In the genomic region with DNA sequence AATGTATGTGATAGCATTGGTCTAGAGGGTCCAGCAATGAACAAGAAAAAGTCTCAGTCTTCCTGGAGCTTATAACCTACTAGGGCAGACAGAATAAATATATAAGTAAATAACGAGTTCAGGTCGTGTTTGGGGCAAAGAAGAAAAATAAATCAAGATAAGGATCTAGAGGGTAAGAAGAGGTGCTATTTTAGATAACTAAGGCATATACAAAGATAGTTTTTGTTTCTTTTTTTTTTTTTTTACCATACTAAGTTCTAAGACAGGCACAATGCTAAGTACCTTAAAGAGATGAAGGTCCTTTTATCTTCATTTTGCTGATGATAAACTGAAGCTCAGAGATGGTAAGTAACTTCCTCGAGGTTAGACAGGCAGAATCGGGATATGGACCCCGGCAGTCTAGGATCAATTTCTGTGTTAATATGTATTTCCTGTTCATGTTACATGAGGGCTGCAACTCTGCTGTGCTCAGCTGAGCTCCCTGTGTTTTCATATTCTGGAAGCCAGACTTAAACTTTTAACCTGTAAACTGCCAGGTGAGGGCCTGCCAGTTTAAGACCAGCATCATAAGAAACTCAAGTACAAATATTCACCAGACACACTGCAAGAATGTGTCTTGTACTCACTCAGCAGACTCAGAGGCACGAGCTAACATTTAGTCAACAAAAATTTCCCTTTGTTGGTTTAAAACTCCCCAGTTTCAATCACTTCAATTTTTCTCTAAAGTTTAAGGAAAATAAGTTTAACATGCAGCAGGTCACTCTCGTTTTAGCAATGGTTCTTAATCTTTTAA, we compare ENCODE assay signal across 1 cellular context.
TF ChIP-seq lines count a peak whose summit lies in the region.

No MANE protein-coding gene starts in this region.

TF ChIP-seq in K562, 482 proteins besides CTCF, POLR2A, EP300 and RAD21:
- TF ChIP-seq OTX1 (CRISPR knock-in tag; IDR thresholded peaks at IDR 0.05): no peak
